11 cellular contexts compared by ENCODE assay signal in the genomic region with DNA sequence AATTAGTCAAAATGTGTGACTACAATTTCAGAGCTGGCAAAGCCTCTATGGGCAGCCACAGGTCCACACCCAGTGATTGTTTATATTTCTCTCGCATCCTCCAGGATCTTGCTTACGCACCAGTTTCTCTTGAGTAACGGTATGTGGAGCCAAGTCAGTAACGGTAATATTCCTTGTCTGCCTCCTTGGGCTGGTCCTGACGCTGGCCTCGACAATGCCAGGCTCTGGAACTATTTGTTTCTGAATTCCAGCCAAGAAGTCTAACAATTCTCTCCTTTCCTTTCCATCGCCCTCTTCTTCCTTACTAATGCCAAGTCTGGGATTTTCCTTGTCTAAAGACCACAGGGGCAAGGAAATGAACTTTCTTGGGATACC. TPM values are rescaled to one million over a fixed set of nuclear protein-coding genes. Genes with fewer than 3 reads are reported as not detected.
DNase-seq lines count a peak whose midpoint lies in the region; ATAC-seq lines count a peak whose summit lies in the region.
"Had no signal": no experiment of that assay in that cellular context is flagged by ENCODE, and none has a peak within 500 bp of the region (broad histone marks: within the 10 kb centered on the region; RNA-seq: fewer than 3 reads in every experiment).

No MANE protein-coding gene starts in this region.

- H3K27ac Mint-ChIP-seq in activated CD4-positive, alpha-beta memory T cell treated with anti-CD3 and anti-CD28 coated beads for 36 hours, result no peak overlapping the region
- H3K27ac Mint-ChIP-seq: effector memory CD8-positive, alpha-beta T cell had no signal

- no peaks in the 10 kb centered on the region for H3K36me3 Mint-ChIP-seq in activated CD4-positive, alpha-beta memory T cell treated with anti-CD3 and anti-CD28 coated beads for 36 hours

- POLR2A ChIA-PET in activated CD4-positive, alpha-beta memory T cell treated with anti-CD3 and anti-CD28 coated beads for 36 hours (lab: Charles Lee), result no interaction called here

- peak overlapping the region; percentile 80 for H2AFZ ChIP-seq in ACC112 (ENCODE audit: low read length, unreplicated experiment)

- H3K4me1 ChIP-seq in ACC112 (ENCODE audit: control insufficient read depth, insufficient read depth, low read length, unreplicated experiment), result peaks cover 33% of the 10 kb centered on the region

- intact Hi-C loops in activated CD4-positive, alpha-beta memory T cell treated with anti-CD3 and anti-CD28 coated beads for 36 hours (cut with micrococcal nuclease), result loop anchor here (10.0 kb wide), 1 partner anchor 303 kb away; a partner anchor contains a TSS

- H3K79me2 ChIP-seq in ACC112 (ENCODE audit: control insufficient read depth, insufficient read depth, low read length, unreplicated experiment), result no peaks in the 10 kb centered on the region

- peak overlapping the region; percentile 76 for H3K27ac ChIP-seq in ACC112 (ENCODE audit: low read depth, low read length)

- H3K36me3 ChIP-seq in ACC112 (ENCODE audit: insufficient read depth, low read length), result no peaks in the 10 kb centered on the region

- H3K27me3 ChIP-seq in ACC112 (ENCODE audit: insufficient read depth, low read length), result no peaks in the 10 kb centered on the region

- DNase-seq in H4 (ENCODE audit: low spot score) (peak; percentile 96), amniotic stem cell (lab: John Stamatoyannopoulos, UW) (peak; percentile 20), kidney tubule cell (ENCODE audit: low spot score) (peak; percentile 51), SKM-1 (lab: John Stamatoyannopoulos, UW; ENCODE audit: unreplicated experiment) (no peak)
- DNase-seq in activated CD4-positive, alpha-beta memory T cell treated with anti-CD3 and anti-CD28 coated beads for 36 hours, result no peak
- DNase-seq: activated T-cell treated with anti-CD3 and anti-CD28 coated beads, Interleukin-2, amount 50 U/mL, for 48 hours; effector memory CD8-positive, alpha-beta T cell; NCI-H1048 had no signal

- no peak overlapping the region for H3K4me3 Mint-ChIP-seq in activated CD4-positive, alpha-beta memory T cell treated with anti-CD3 and anti-CD28 coated beads for 36 hours
- H3K4me3 Mint-ChIP-seq: effector memory CD8-positive, alpha-beta T cell had no signal

- peaks cover 24% of the 10 kb centered on the region for H3K4me1 Mint-ChIP-seq in activated CD4-positive, alpha-beta memory T cell treated with anti-CD3 and anti-CD28 coated beads for 36 hours (ENCODE audit: low read depth)

- H3K27me3 Mint-ChIP-seq in activated CD4-positive, alpha-beta memory T cell treated with anti-CD3 and anti-CD28 coated beads for 36 hours, result no peaks in the 10 kb centered on the region

- CTCF ChIA-PET in activated CD4-positive, alpha-beta memory T cell treated with anti-CD3 and anti-CD28 coated beads for 36 hours (lab: Charles Lee), result interaction anchor here (0.6 kb wide), 1 partner anchor 73 kb away, joined by 3 read pairs; no protein-coding TSS in a partner anchor

- ATAC-seq in HG03571 (IDR thresholded peaks at IDR 0.05; ENCODE audit: unreplicated experiment) (no peak), HG02588 (IDR thresholded peaks at IDR 0.05; ENCODE audit: unreplicated experiment) (no peak)
- ATAC-seq: effector memory CD8-positive, alpha-beta T cell had no signal

- H3K4me3 ChIP-seq in ACC112 (ENCODE audit: low read depth, low read length), result peak overlapping the region; percentile 18

- no peaks in the 10 kb centered on the region for H3K9me3 Mint-ChIP-seq in activated CD4-positive, alpha-beta memory T cell treated with anti-CD3 and anti-CD28 coated beads for 36 hours
- H3K9me3 Mint-ChIP-seq: effector memory CD8-positive, alpha-beta T cell had no signal

RNA-seq across cellular contexts. Expression of a gene that starts 10.0 kb away (rescaled TPM):
- total RNA-seq in H4 (2014; rRNA removed; shearing (Covaris generic)), result 32.9 and 33.1 TPM in 2 replicates
- total RNA-seq in activated CD4-positive, alpha-beta memory T cell treated with anti-CD3 and anti-CD28 coated beads for 36 hours, result 10 to 100 TPM; 68.0 to 69.5 TPM

Comparison
In these comparisons a context has a peak if more than half of its experiments do, and no peak if none do; other contexts are left out.
1. DNase-seq: peak in H4 (single experiment), amniotic stem cell (single experiment) and kidney tubule cell (single experiment); none in activated CD4-positive, alpha-beta memory T cell treated with anti-CD3 and anti-CD28 coated beads for 36 hours (single experiment) and SKM-1 (single experiment).